In genomic region chr1:15852828-15853302, GRCh38 we compare ENCODE assay signal across 1 cellular context.
TF ChIP-seq lines count a peak whose summit lies in the region.

No MANE protein-coding gene starts in this region.

TF ChIP-seq in GM12878, 131 proteins besides CTCF, POLR2A, EP300 and RAD21:
- no peak for TF ChIP-seq SIN3A (IDR thresholded peaks at IDR 0.05; ENCODE audit: low read depth, low read length)
- no peak for TF ChIP-seq KLF5 (IDR thresholded peaks at IDR 0.05; ENCODE audit: partially characterized antibody)
- TF ChIP-seq PKNOX1 (IDR thresholded peaks at IDR 0.05) = no peak
- no peak for TF ChIP-seq BACH1 (IDR thresholded peaks at IDR 0.05; ENCODE audit: borderline replicate concordance)
- no peak for TF ChIP-seq MLLT1 (IDR thresholded peaks at IDR 0.05)
- no peak for TF ChIP-seq FOXK2 (IDR thresholded peaks at IDR 0.05)
- TF ChIP-seq ZBED1 (IDR thresholded peaks at IDR 0.05; ENCODE audit: borderline replicate concordance) = no peak
- no peak for TF ChIP-seq PBX3 (IDR thresholded peaks at IDR 0.05; ENCODE audit: insufficient replicate concordance, low read depth, low read length)
- TF ChIP-seq NKRF (conservative IDR thresholded peaks at IDR 0.05) = no peak
- TF ChIP-seq GATAD2B (conservative IDR thresholded peaks at IDR 0.05; ENCODE audit: low read depth) = no peak
- no peak for TF ChIP-seq RBBP5 (conservative IDR thresholded peaks at IDR 0.05)
- no peak for TF ChIP-seq PRDM15 (CRISPR knock-in tag; IDR thresholded peaks at IDR 0.05)
- TF ChIP-seq MYC (IDR thresholded peaks at IDR 0.05; ENCODE audit: insufficient read depth, insufficient read length, insufficient replicate concordance, low read length, severe bottlenecking) = no peak
- no peak for TF ChIP-seq SRF (IDR thresholded peaks at IDR 0.05; ENCODE audit: low read depth in 2 of 2, low read length in 2 of 2)
- TF ChIP-seq TAF1 (IDR thresholded peaks at IDR 0.05; ENCODE audit: borderline replicate concordance, low read depth, low read length) = no peak
